3 cellular contexts compared by ENCODE assay signal in the genomic region with DNA sequence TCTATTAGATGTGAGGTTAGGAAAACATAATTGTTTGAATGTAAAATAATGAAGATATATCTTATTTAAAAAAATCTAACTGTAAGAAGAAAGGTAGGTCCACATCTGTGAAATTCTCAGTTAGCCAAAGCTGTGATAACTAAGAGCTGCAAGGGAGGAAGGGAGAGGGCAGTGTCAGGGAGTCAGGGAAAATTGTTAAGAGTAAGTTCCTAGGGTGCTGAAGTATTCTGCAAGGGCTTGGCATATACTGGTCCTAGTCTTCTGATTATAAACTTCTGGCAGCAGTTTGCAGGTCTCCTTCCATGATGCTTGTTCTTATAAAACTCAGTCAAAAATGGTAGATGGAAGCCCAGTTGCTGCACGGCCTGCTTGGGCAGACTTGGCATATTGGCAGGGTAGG.
"Had no signal": no experiment of that assay in that cellular context is flagged by ENCODE, and none has a peak within 500 bp of the region (broad histone marks: within the 10 kb centered on the region; RNA-seq: fewer than 3 reads in every experiment).

No MANE protein-coding gene starts in this region.

- ATAC-seq: GM12878 had no signal

- DNase-seq: GDM1, GF-D8 had no signal

- H3K4me3 ChIP-seq: GM12878 had no signal
